Comparison of ENCODE assay signal across 6 cellular contexts in the genomic region with DNA sequence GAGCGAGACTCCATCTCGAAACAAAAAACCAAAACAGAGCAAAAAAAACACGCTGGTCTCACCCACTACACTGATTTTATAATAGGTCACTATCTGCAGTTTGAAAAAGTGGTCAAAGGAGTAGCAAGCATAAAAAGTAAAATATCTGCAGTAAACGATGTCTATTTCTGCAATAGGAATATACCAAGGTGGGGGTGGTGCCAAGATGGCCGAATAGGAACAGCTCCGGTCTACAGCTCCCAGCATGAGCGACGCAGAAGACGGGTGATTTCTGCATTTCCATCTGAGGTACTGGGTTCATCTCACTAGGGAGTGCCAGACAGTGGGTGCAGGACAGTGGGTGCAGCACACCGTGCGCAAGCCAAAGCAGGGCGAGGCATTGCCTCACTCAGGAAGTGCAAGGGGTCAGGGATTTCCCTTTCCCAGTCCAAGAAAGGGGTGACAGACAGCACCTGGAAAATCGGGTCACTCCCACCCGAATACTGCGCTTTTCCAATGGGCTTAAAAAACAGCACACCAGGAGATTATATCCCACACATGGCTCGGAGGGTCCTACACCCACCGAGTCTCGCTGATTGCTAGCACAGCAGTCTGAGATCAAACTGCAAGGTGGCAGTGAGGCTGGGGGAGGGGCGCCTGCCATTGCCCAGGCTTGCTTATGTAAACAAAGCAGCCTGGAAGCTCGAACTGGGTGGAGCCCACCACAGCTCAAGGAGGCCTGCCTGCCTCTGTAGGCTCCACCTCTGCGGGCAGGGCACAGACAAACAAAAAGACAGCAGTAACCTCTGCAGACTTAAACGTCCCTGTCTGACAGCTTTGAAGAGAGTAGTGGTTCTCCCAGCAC. TPM values are rescaled to one million over a fixed set of nuclear protein-coding genes. Genes with fewer than 3 reads are reported as not detected.
DNase-seq lines count a peak whose midpoint lies in the region; ATAC-seq and TF ChIP-seq lines count a peak whose summit lies in the region.
"Not testable (repeated sequence)": the region's sequence is repeated elsewhere in the genome, so short reads cannot be mapped to it uniquely, and the experiment has no call there.

No MANE protein-coding gene starts in this region.

- H3K27me3 Mint-ChIP-seq in activated T-cell treated with anti-CD3 and anti-CD28 coated beads, Interleukin-2, amount 50 U/mL, for 72 hours (ENCODE audit: low read depth); endothelial cell (ENCODE audit: unreplicated experiment); stimulated activated naive B cell treated with anti-CD40 and anti-IgM and Interleukin-4, amounts not matched to agents 10 μg/mL and 1 μg/mL and 100 μg/mL, for 72 hours: not testable (repeated sequence)

- TF ChIP-seq CTCF in HEK293 (tag by site-specific recombination; IDR thresholded peaks at IDR 0.05); endothelial cell (IDR thresholded peaks at IDR 0.05; ENCODE audit: unreplicated experiment): not testable (repeated sequence)

- H3K27ac ChIP-seq in HEK293 (ENCODE audit: extremely low read depth, low read depth, low read length) = not testable (repeated sequence)

- DNase-seq in Caki2 (ENCODE audit: low read depth) (peak; percentile 57), NCI-H460 (ENCODE audit: extremely low read depth, low read depth) (peak; percentile 11)
- DNase-seq in activated T-cell treated with anti-CD3 and anti-CD28 coated beads, Interleukin-2, amount 50 U/mL, for 72 hours; endothelial cell (ENCODE audit: low spot score); stimulated activated naive B cell treated with anti-CD40 and anti-IgM and Interleukin-4, amounts not matched to agents 10 μg/mL and 1 μg/mL and 100 μg/mL, for 72 hours: not testable (repeated sequence)

- H3K36me3 ChIP-seq in HEK293 (ENCODE audit: control insufficient read depth in 2 of 2, insufficient read depth in 1 of 2, low read length in 2 of 2) = not testable (repeated sequence)

- H3K4me1 ChIP-seq in HEK293 (ENCODE audit: control insufficient read depth, insufficient read depth, low read length) = not testable (repeated sequence)

- H3K9me3 ChIP-seq in HEK293 (ENCODE audit: control insufficient read depth, insufficient read depth, low read depth, low read length) = not testable (repeated sequence)

- POLR2A ChIA-PET in HEK293 (lab: Yijun Ruan, JAX) = not testable (repeated sequence)

- H3K27ac Mint-ChIP-seq in activated T-cell treated with anti-CD3 and anti-CD28 coated beads, Interleukin-2, amount 50 U/mL, for 72 hours = peak overlapping the region; percentile 15
- H3K27ac Mint-ChIP-seq in endothelial cell (ENCODE audit: unreplicated experiment) = not testable (repeated sequence)
- H3K27ac Mint-ChIP-seq in stimulated activated naive B cell treated with anti-CD40 and anti-IgM and Interleukin-4, amounts not matched to agents 10 μg/mL and 1 μg/mL and 100 μg/mL, for 72 hours = peak overlapping the region; percentile 25

- peaks cover 0 to 18% of the 10 kb centered on the region in 2 donors for H3K36me3 Mint-ChIP-seq in activated T-cell treated with anti-CD3 and anti-CD28 coated beads, Interleukin-2, amount 50 U/mL, for 72 hours (ENCODE audit: insufficient read depth in 2 of 2)
- H3K36me3 Mint-ChIP-seq in endothelial cell (ENCODE audit: low read depth, unreplicated experiment) = peaks cover 40% of the 10 kb centered on the region
- peaks cover 34 to 37% of the 10 kb centered on the region in 2 donors for H3K36me3 Mint-ChIP-seq in stimulated activated naive B cell treated with anti-CD40 and anti-IgM and Interleukin-4, amounts not matched to agents 10 μg/mL and 1 μg/mL and 100 μg/mL, for 72 hours

- not testable (repeated sequence) for H3K4me3 ChIP-seq in HEK293 (ENCODE audit: low read depth, low read length)

- CTCF ChIA-PET in HEK293 (lab: Yijun Ruan, JAX) = interaction anchor here (0.8 kb wide), 1 partner anchor 22 kb away, joined by 3 read pairs; no protein-coding TSS in a partner anchor

- not testable (repeated sequence) for H3K4me3 Mint-ChIP-seq in activated T-cell treated with anti-CD3 and anti-CD28 coated beads, Interleukin-2, amount 50 U/mL, for 72 hours; stimulated activated naive B cell treated with anti-CD40 and anti-IgM and Interleukin-4, amounts not matched to agents 10 μg/mL and 1 μg/mL and 100 μg/mL, for 72 hours
- peak overlapping the region; percentile 42 for H3K4me3 Mint-ChIP-seq in endothelial cell (ENCODE audit: unreplicated experiment)

- ATAC-seq in activated T-cell treated with anti-CD3 and anti-CD28 coated beads, Interleukin-2, amount 50 U/mL, for 72 hours (replicated peaks in 1 of 2); stimulated activated naive B cell treated with anti-CD40 and anti-IgM and Interleukin-4, amounts not matched to agents 10 μg/mL and 1 μg/mL and 100 μg/mL, for 72 hours (replicated peaks): not testable (repeated sequence)

- in situ Hi-C loops in Caki2 (cut with HindIII; ENCODE audit: low pct_unique_long_range_greater_than_20kb, low sequenced_read_pairs) = not testable (repeated sequence)

- not testable (repeated sequence) for H3K4me1 Mint-ChIP-seq in activated T-cell treated with anti-CD3 and anti-CD28 coated beads, Interleukin-2, amount 50 U/mL, for 72 hours (ENCODE audit: low read depth); endothelial cell (ENCODE audit: unreplicated experiment); stimulated activated naive B cell treated with anti-CD40 and anti-IgM and Interleukin-4, amounts not matched to agents 10 μg/mL and 1 μg/mL and 100 μg/mL, for 72 hours

- not testable (repeated sequence) for H3K9me3 Mint-ChIP-seq in activated T-cell treated with anti-CD3 and anti-CD28 coated beads, Interleukin-2, amount 50 U/mL, for 72 hours; endothelial cell (ENCODE audit: unreplicated experiment); stimulated activated naive B cell treated with anti-CD40 and anti-IgM and Interleukin-4, amounts not matched to agents 10 μg/mL and 1 μg/mL and 100 μg/mL, for 72 hours

TF ChIP-seq in HEK293, 187 proteins besides CTCF, POLR2A, EP300 and RAD21:
- 0 out of 2 replicates have a peak, but pooled peaks have one; percentile 20 for TF ChIP-seq KLF1 (tag by site-specific recombination; IDR thresholded peaks at IDR 0.05)

RNA-seq across cellular contexts. Expression of a gene that starts 52.3 kb away (rescaled TPM):
- 20.2 and 20.3 TPM in 2 replicates for total RNA-seq in Caki2 (2014; rRNA removed; shearing (Covaris generic); ENCODE audit: low replicate concordance)
- 25.9 and 28.6 TPM in 2 replicates for total RNA-seq in NCI-H460 (2014; rRNA removed; shearing (Covaris generic))
- 16.6 and 24.6 TPM in 2 replicates for polyA plus RNA-seq in NCI-H460 (2014; cell fraction: nucleus; rRNA removed)
- total RNA-seq in activated T-cell treated with anti-CD3 and anti-CD28 coated beads, Interleukin-2, amount 50 U/mL, for 72 hours = 10 to 100 TPM; 56.5 to 80.1 TPM
- 41.9 TPM for total RNA-seq in endothelial cell (ENCODE audit: unreplicated experiment)
